8 cellular contexts compared by ENCODE assay signal in the genomic region with DNA sequence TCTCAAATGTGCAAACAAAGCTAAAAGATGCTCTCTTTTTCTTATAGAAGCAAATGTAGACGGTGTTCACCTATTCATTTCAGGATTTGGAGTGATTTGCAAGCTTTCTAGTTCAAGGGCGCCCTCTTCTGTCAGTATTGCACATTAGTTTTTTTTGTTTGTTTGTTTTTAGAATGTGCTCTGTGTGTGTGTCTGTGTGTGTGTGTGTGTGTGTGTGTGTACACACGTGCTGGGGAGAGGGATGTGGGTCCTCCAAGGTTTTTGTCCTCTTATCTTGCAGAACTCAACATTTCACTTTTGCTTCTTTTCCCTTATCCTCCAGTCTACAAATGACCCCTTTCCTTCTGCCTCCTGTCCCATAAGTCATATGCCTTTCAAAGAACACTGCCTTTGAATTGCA. TPM values are rescaled to one million over a fixed set of nuclear protein-coding genes. Genes with fewer than 3 reads are reported as not detected.
A peak's percentile ranks its signal among the peaks of the same experiment; 100 is the strongest.
DNase-seq lines count a peak whose midpoint lies in the region; ATAC-seq, FAIRE-seq and TF ChIP-seq lines count a peak whose summit lies in the region.

No MANE protein-coding gene starts in this region.

- H3K23ac ChIP-seq in H9 (ENCODE audit: insufficient read length, low read depth, low read length): no peak overlapping the region

- no peaks in the 10 kb centered on the region for H3K79me2 ChIP-seq in H9 (ENCODE audit: insufficient read depth, low read length)

- no peak overlapping the region for H4K8ac ChIP-seq in H9 (replicated peaks; ENCODE audit: insufficient read length, low read depth, low read length)

- H3K9me3 Mint-ChIP-seq in H9 (no peaks in the 10 kb centered on the region), WTC11 (no peaks in the 10 kb centered on the region), mesothelial cell of epicardium (no peaks in the 10 kb centered on the region)

- peak; percentile 58 for ATAC-seq in WTC11

- H2BK12ac ChIP-seq in H9 (ENCODE audit: insufficient read length, low read depth, low read length): no peak overlapping the region

- no peaks in the 10 kb centered on the region for H3K23me2 ChIP-seq in H9 (ENCODE audit: insufficient read length, low read depth, low read length, poor library complexity, severe bottlenecking)

- no peaks in the 10 kb centered on the region for H3K36me3 ChIP-seq in BJ (ENCODE audit: control insufficient read depth, insufficient read depth, low read length)
- peaks cover 0 to 6% (median 0%) of the 10 kb centered on the region in 4 donors for H3K36me3 ChIP-seq in transverse colon

- H2AFZ ChIP-seq in H9 (ENCODE audit: low read length): no peak overlapping the region

- H3K4me2 ChIP-seq in H9 (ENCODE audit: insufficient read depth, insufficient read length, low read length): no peak overlapping the region

- H3K9me3 ChIP-seq in H9 (ENCODE audit: control insufficient read depth, low read depth, low read length) (no peaks in the 10 kb centered on the region), transverse colon (no peaks in the 10 kb centered on the region)

- no peak overlapping the region for H3K18ac ChIP-seq in H9 (ENCODE audit: insufficient read length, low read depth, low read length)

- no peak overlapping the region for H3K9ac ChIP-seq in H9 (ENCODE audit: extremely low read depth, insufficient read length, low read length)

- no peaks in the 10 kb centered on the region for H3K79me1 ChIP-seq in H9 (ENCODE audit: insufficient read depth, low read depth, low read length, poor library complexity, severe bottlenecking)

- H4K91ac ChIP-seq in H9 (ENCODE audit: insufficient read length, low read depth, low read length): no peak overlapping the region

- no peak overlapping the region for H2BK5ac ChIP-seq in H9 (ENCODE audit: insufficient read length, low read length)

- H3T11ph ChIP-seq in H9 (ENCODE audit: low read length): no peak overlapping the region

- H3K4me3 Mint-ChIP-seq in H9: no peak overlapping the region
- H3K4me3 Mint-ChIP-seq in WTC11: no peak overlapping the region
- H3K4me3 Mint-ChIP-seq in mesothelial cell of epicardium: no peak overlapping the region

- no peak overlapping the region for H3K56ac ChIP-seq in H9 (ENCODE audit: insufficient read length, low read depth, low read length)

- H3K27me3 ChIP-seq in BJ (ENCODE audit: control insufficient read depth, insufficient read depth, low read length) (no peaks in the 10 kb centered on the region), H9 (ENCODE audit: insufficient read depth, low read length) (no peaks in the 10 kb centered on the region), transverse colon (no peaks in the 10 kb centered on the region)

- POLR2A ChIA-PET in BJ (lab: Charles Lee) (interaction anchor here (0.5 kb wide), 1 partner anchor 8 kb away, joined by 3 read pairs; no protein-coding TSS in a partner anchor), WTC11 (lab: Charles Lee) (no interaction called here)

- H2AK5ac ChIP-seq in H9 (ENCODE audit: insufficient read length, low read length): no peak overlapping the region

- intact Hi-C loops in transverse colon (cut with DNase I; ENCODE audit: low total_unique reads): loop anchor here (10.0 kb wide), 1 partner anchor 45 kb away; no protein-coding TSS in a partner anchor

- H3K4ac ChIP-seq in H9 (ENCODE audit: low read depth, low read length): no peak overlapping the region

- no peak overlapping the region for H2BK20ac ChIP-seq in H9 (ENCODE audit: low read depth, low read length, poor library complexity, severe bottlenecking)

- no peak overlapping the region for H3K27ac ChIP-seq in H9 (ENCODE audit: insufficient read length, low read depth, low read length)
- H3K27ac ChIP-seq in transverse colon: no peak overlapping the region

- TF ChIP-seq CTCF in BJ (IDR thresholded peaks at IDR 0.05; ENCODE audit: insufficient read depth, low read depth, low read length) (peak; percentile 67), H9 (conservative IDR thresholded peaks at IDR 0.05) (peak; percentile 83), WTC11 (IDR thresholded peaks at IDR 0.05) (peak; percentile 67), mesothelial cell of epicardium (IDR thresholded peaks at IDR 0.05; ENCODE audit: unreplicated experiment) (peak; percentile 65), transverse colon (IDR thresholded peaks at IDR 0.05) (peak; percentile 62 to 85 (median 66))

- H3K27me3 Mint-ChIP-seq in H9 (ENCODE audit: low read depth): peaks cover 12% of the 10 kb centered on the region
- H3K27me3 Mint-ChIP-seq in WTC11 (ENCODE audit: low read depth): no peaks in the 10 kb centered on the region; the same call in 1 of the 2 replicates
- no peaks in the 10 kb centered on the region for H3K27me3 Mint-ChIP-seq in mesothelial cell of epicardium (ENCODE audit: low read depth)

- whole genome bisulfite sequencing in H9 (ENCODE audit: extremely low coverage, insufficient read length, low lambda C conversion rate): no CpG with 5 or more reads among the region's 3 CpGs
- 2 to 6% methylated on average over 2 to 3 of the region's 3 CpGs for WGBS in transverse colon (ENCODE audit: low coverage in 1 of 2), 2 donors

- H3K4me1 Mint-ChIP-seq in H9 (peaks cover 3 to 5% of the 10 kb centered on the region in 2 experiments; a peak in 2 of 4 replicates), WTC11 (no peaks in the 10 kb centered on the region), mesothelial cell of epicardium (no peaks in the 10 kb centered on the region)

- no peaks in the 10 kb centered on the region for H3K4me1 ChIP-seq in H9 (ENCODE audit: insufficient read depth, low read length)
- no peaks in the 10 kb centered on the region for H3K4me1 ChIP-seq in transverse colon

- H4K5ac ChIP-seq in H9 (ENCODE audit: insufficient read length, low read depth, low read length): no peak overlapping the region

- no peak for TF ChIP-seq POLR2A in transverse colon (IDR thresholded peaks at IDR 0.05)

- H3K36me3 Mint-ChIP-seq in H9 (ENCODE audit: insufficient read depth in 1 of 3, low read depth in 3 of 3) (no peaks in the 10 kb centered on the region), WTC11 (no peaks in the 10 kb centered on the region), mesothelial cell of epicardium (no peaks in the 10 kb centered on the region)

- no peak overlapping the region for H3K4me3 ChIP-seq in BJ (ENCODE audit: low read depth, low read length)
- H3K4me3 ChIP-seq in transverse colon: no peak overlapping the region

- peak; percentile 60 for FAIRE-seq in endometrium (lab: Jason Lieb, UNC)

- peak overlapping the region in 1 of 3 experiments; percentile 36; a peak in 1 of 7 replicates for H3K27ac Mint-ChIP-seq in H9
- no peak overlapping the region for H3K27ac Mint-ChIP-seq in WTC11
- H3K27ac Mint-ChIP-seq in mesothelial cell of epicardium: no peak overlapping the region

- in situ Hi-C loops in transverse colon (cut with MboI; ENCODE audit: low pct_ligation_motif_present in 1 of 4, low pct_unique_long_range_greater_than_20kb in 1 of 4, low sequenced_read_pairs in 3 of 4): loop anchor here (5.0 to 25.0 kb wide), 4 partner anchors 102 to 327 kb away; partner anchors contain the start of genes PPM1M (in 2 of the 4), TLR9 (in 2 of the 4) and TWF2 (in 2 of the 4)

- H2BK120ac ChIP-seq in H9 (ENCODE audit: low read depth, low read length, poor library complexity, severe bottlenecking): no peak overlapping the region

- CTCF ChIA-PET in BJ (lab: Yijun Ruan, JAX): interaction anchor here (0.6 to 10.6 kb wide), 49 partner anchors 8 to 379 kb away, joined by 3 to 150 read pairs (median 4); partner anchors contain the start of genes TLR9 and WDR82
- CTCF ChIA-PET in WTC11 (lab: Charles Lee): interaction anchor here (0.5 to 8.4 kb wide), 33 partner anchors 9 to 335 kb away, joined by 3 to 83 read pairs (median 4); partner anchors contain the start of genes GLYCTK, PPM1M, TWF2 and WDR82

- H4K20me1 ChIP-seq in H9 (ENCODE audit: control insufficient read depth, insufficient read depth, insufficient read length): peaks cover 2% of the 10 kb centered on the region

- no peak for TF ChIP-seq EP300 in transverse colon (IDR thresholded peaks at IDR 0.05; ENCODE audit: low read depth)

- DNase-seq in BJ (ENCODE audit: low read depth) (peak; percentile 31), H9 (peak; percentile 47), NCI-H345 treated with DMSO at 0.1 percent for 48 hours (lab: John Stamatoyannopoulos, UW; ENCODE audit: unreplicated experiment) (peak; percentile 38), WTC11 (ENCODE audit: low spot score) (peak; percentile 35), mesothelial cell of epicardium (ENCODE audit: low spot score in 2 of 2, unreplicated experiment in 2 of 2) (no peak), transverse colon (peak; percentile 33)
- no peak for DNase-seq in activated effector memory CD4-positive, alpha-beta T cell treated with Interleukin-2 at 50 U/mL for 16 hours

- no peak overlapping the region for H3K14ac ChIP-seq in H9 (ENCODE audit: insufficient read depth, low read length)

- no peak overlapping the region for H2BK15ac ChIP-seq in H9 (ENCODE audit: low read depth, low read length)

TF ChIP-seq in WTC11, 78 proteins besides CTCF, POLR2A, EP300 and RAD21 (continues in another document):
- TF ChIP-seq CBFB (CRISPR knock-in tag; IDR thresholded peaks at IDR 0.05; ENCODE audit: low read depth): no peak
- no peak for TF ChIP-seq ZBTB21 (CRISPR knock-in tag; IDR thresholded peaks at IDR 0.05; ENCODE audit: borderline replicate concordance)
- TF ChIP-seq, protein P1, sequence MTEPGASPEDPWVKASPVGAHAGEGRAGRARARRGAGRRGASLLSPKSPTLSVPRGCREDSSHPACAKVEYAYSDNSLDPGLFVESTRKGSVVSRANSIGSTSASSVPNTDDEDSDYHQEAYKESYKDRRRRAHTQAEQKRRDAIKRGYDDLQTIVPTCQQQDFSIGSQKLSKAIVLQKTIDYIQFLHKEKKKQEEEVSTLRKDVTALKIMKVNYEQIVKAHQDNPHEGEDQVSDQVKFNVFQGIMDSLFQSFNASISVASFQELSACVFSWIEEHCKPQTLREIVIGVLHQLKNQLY (CRISPR knock-in tag; IDR thresholded peaks at IDR 0.05): no peak
- TF ChIP-seq ZNF671 (CRISPR knock-in tag; IDR thresholded peaks at IDR 0.05): no peak

RNA-seq across cellular contexts. Expression of gene DNAH1, which starts 23.5 kb away (rescaled TPM):
- 2.7 and 4.8 TPM in 2 replicates for polyA plus RNA-seq in BJ (2011; rRNA removed)
- polyA minus RNA-seq in BJ (2011; rRNA and poly(A)+ RNA removed): 5.8 and 6.6 TPM in 2 replicates
- total RNA-seq in H9 (2021) (2.0 and 2.3 TPM in 2 replicates), WTC11 (2021) (1.5 to 3.7 TPM (median 2.8 TPM) in 3 replicates), mesothelial cell of epicardium (8.2 to 9.5 TPM (median 8.4 TPM) in 3 replicates), transverse colon (100 to 1,000 TPM in 1 of 4 donors, 10 to 100 TPM in 3; 17.6 to 102 (median 26.3) TPM)

RNA-seq across cellular contexts. Expression of gene GLYCTK, which starts 52.0 kb away (rescaled TPM):
- 4.6 and 7.8 TPM in 2 replicates for polyA plus RNA-seq in BJ (2011; rRNA removed)
- 4.6 and 10.3 TPM in 2 replicates for polyA minus RNA-seq in BJ (2011; rRNA and poly(A)+ RNA removed)
- total RNA-seq in H9 (2021) (8.4 and 8.8 TPM in 2 replicates), WTC11 (2021) (5.8 to 8.7 TPM (median 6.2 TPM) in 3 replicates), mesothelial cell of epicardium (9.0 to 10.7 TPM (median 10.6 TPM) in 3 replicates), transverse colon (100 to 1,000 TPM in 1 of 4 donors, 10 to 100 TPM in 3; 43.7 to 118 (median 73.7) TPM)

Comparison
In these comparisons a context has a peak if more than half of its experiments do, and no peak if none do; other contexts are left out.
1. DNase-seq: peak in BJ (single experiment), H9 (single experiment), NCI-H345 treated with DMSO at 0.1 percent for 48 hours (single experiment), WTC11 (single experiment) and transverse colon (single experiment); none in mesothelial cell of epicardium (0 of 2) and activated effector memory CD4-positive, alpha-beta T cell treated with Interleukin-2 at 50 U/mL for 16 hours (single experiment).
2. Peak in every context shown above with its lines, with median percentiles within 50 percentile points of each other: CTCF ChIP-seq.